17 cellular contexts compared by ENCODE assay signal in the genomic region with DNA sequence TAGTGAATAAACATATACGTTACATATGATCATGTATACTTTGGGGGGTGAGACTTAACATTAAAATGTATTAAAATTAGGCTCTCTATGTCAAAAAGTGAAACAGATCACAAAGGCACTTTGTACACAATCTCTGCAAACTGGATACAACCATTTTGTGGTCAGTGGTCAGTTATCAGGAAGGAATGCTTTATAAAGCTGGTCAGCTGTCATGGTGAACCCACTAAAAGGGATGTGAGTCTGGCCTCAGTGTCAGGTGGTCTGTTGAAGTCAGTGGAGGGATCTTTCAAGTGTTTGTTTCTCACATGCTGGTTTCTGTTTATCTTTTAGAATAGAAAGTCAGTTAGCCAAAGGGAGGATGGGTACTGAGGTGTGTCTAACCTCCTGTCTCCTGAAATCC.
"Had no signal": no experiment of that assay in that cellular context is flagged by ENCODE, and none has a peak within 500 bp of the region (broad histone marks: within the 10 kb centered on the region; RNA-seq: fewer than 3 reads in every experiment).

No MANE protein-coding gene starts in this region.

- H3K27ac ChIP-seq: colonic mucosa, VCaP had no signal

- H3K4me1 ChIP-seq: colonic mucosa had no signal

- H3K27me3 ChIP-seq: colonic mucosa, tibial artery had no signal

- H3K4me3 ChIP-seq: colonic mucosa, lung, tibial artery had no signal

- DNase-seq: activated CD4-positive, alpha-beta memory T cell treated with anti-CD3 and anti-CD28 coated beads for 36 hours; activated effector memory CD4-positive, alpha-beta T cell treated with anti-CD3 and anti-CD28 coated beads, Interleukin-2, amount 50 U/mL, for 16 hours; activated naive CD8-positive, alpha-beta T cell treated with anti-CD3 and anti-CD28 coated beads for 36 hours; activated T-cell treated with anti-CD3 and anti-CD28 coated beads, Interleukin-2, amount 50 U/mL, for 4 hours; anterior cingulate cortex; colonic mucosa; left colon; naive thymus-derived CD4-positive, alpha-beta T cell; retina; stimulated activated CD4-positive, alpha-beta T cell treated with anti-CD3 and anti-CD28 coated beads, Interleukin-2, amount 100 ng/mL, for 48 hours; T-helper 1 cell; T1000; tibial artery had no signal

- H3K36me3 ChIP-seq: colonic mucosa, tibial artery had no signal

- H3K9me3 ChIP-seq: colonic mucosa, tibial artery had no signal

- ATAC-seq: activated T-cell treated with anti-CD3 and anti-CD28 coated beads, Interleukin-2, amount 50 U/mL, for 4 hours; left colon; naive thymus-derived CD4-positive, alpha-beta T cell; SK-N-SH treated with all-trans-retinoic acid at 6 μM for 48 hours; stimulated activated memory B cell treated with anti-CD40 and anti-IgM and Interleukin-4, amounts not matched to agents 10 μg/mL and 1 μg/mL and 100 μg/mL, for 72 hours had no signal
